10 cellular contexts compared by ENCODE assay signal in the genomic region with DNA sequence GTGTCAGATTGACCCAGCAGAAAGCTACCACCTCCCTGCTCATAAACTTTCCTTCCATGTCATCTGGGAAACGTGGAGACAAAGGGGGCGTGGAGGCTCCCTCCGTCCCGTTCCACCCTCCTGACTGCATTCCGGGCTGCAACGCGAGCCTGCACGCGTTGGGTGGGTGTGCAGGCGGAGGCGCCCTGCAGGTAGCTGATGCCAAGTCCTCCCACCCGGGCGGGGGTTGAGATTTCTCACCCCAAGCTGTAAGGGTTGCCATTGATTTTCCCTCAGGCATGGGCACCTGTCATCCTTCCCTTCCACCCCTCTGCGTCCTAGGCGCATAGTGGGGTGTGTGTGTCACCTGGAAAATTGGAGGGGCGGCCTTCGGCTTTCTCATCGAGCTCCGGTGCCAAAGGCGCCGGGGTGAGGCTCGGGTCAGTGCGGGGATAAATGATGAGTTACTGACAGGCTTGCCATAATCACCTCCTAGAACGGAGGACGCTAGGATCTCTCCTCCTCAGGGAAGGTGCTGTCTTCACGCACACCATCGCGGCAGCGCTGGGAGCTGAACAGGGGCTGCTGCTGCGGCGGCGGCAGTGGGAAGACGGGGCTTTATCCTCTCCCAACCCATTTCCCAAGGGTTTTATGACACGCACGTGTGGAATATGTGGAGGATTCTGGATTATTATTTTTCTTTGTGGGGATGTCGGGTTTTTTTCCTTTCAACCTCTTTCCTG. TPM values are rescaled to one million over a fixed set of nuclear protein-coding genes. Genes with fewer than 3 reads are reported as not detected.
DNase-seq lines count a peak whose midpoint lies in the region; ATAC-seq and TF ChIP-seq lines count a peak whose summit lies in the region.
"Had no signal": no experiment of that assay in that cellular context is flagged by ENCODE, and none has a peak within 500 bp of the region (broad histone marks: within the 10 kb centered on the region; RNA-seq: fewer than 3 reads in every experiment).

No MANE protein-coding gene starts in this region.

- DNase-seq in HFF-Myc (ENCODE audit: extremely low read depth, low read depth) (no peak), WERI-Rb-1 (peak; percentile 37), hepatocyte (ENCODE audit: low spot score) (peak; percentile 16), psoas muscle (no peak), GM03348 (ENCODE audit: low spot score) (no peak)
- no peak for DNase-seq in stimulated activated CD4-positive, alpha-beta T cell treated with anti-CD3 and anti-CD28 coated beads, Interleukin-2, amount 100 ng/mL, for 24 hours
- DNase-seq: activated CD4-positive, CD25-positive, alpha-beta regulatory T cell treated with anti-CD3 and anti-CD28 coated beads, Interleukin-2, amount 50 U/mL, for 72 hours; Kasumi-1 had no signal

- H3K79me2 ChIP-seq in hepatocyte = no peaks in the 10 kb centered on the region

- peaks cover 15% of the 10 kb centered on the region for H3K27me3 ChIP-seq in WERI-Rb-1 (ENCODE audit: insufficient read depth, low read depth, severe bottlenecking)
- H3K27me3 ChIP-seq in hepatocyte = peaks cover 83% of the 10 kb centered on the region
- H3K27me3 ChIP-seq in psoas muscle (ENCODE audit: insufficient read depth in 3 of 3, low read length in 2 of 3) = peaks cover 0 to 55% (median 15%) of the 10 kb centered on the region in 3 donors

- peak overlapping the region; percentile 97 for H3K4me2 ChIP-seq in hepatocyte

- peak overlapping the region; percentile 28; the same call in 1 of the 2 replicates for H3K4me3 ChIP-seq in HFF-Myc (replicated peaks; ENCODE audit: low read depth, low read length)
- H3K4me3 ChIP-seq in WERI-Rb-1 (ENCODE audit: low read depth, low read length) = peak overlapping the region; percentile 81
- H3K4me3 ChIP-seq in hepatocyte = peak overlapping the region; percentile 93
- H3K4me3 ChIP-seq in psoas muscle = peak overlapping the region; percentile 64

- ATAC-seq in psoas muscle (no peak), GM18870 (IDR thresholded peaks at IDR 0.05; ENCODE audit: unreplicated experiment) (no peak)

- no peak overlapping the region for H3K27ac ChIP-seq in WERI-Rb-1
- H3K27ac ChIP-seq in hepatocyte = no peak overlapping the region
- no peak overlapping the region for H3K27ac ChIP-seq in psoas muscle

- no peak for TF ChIP-seq CTCF in HFF-Myc (IDR thresholded peaks at IDR 0.05; ENCODE audit: low read depth, low read length, missing control alignments)
- no peak for TF ChIP-seq CTCF in WERI-Rb-1 (IDR thresholded peaks at IDR 0.05; ENCODE audit: low read depth, low read length)
- TF ChIP-seq CTCF in hepatocyte (IDR thresholded peaks at IDR 0.05; ENCODE audit: poor library complexity) = no peak
- TF ChIP-seq CTCF in psoas muscle (IDR thresholded peaks at IDR 0.05) = no peak

- intact Hi-C loops in psoas muscle (cut with DNase I) = no loop called here

- 5% methylated on average over 36 of the region's 36 CpGs for WGBS in hepatocyte (ENCODE audit: low lambda C conversion rate, missing lambda C conversion rate)
- 1 to 3% (median 2%) methylated on average over 36 of the region's 36 CpGs for WGBS in psoas muscle, 3 donors

- no peaks in the 10 kb centered on the region for H3K9me2 ChIP-seq in hepatocyte (replicated peaks; ENCODE audit: insufficient read depth)

- peaks cover 9% of the 10 kb centered on the region for H3K4me1 ChIP-seq in hepatocyte (ENCODE audit: insufficient read depth)
- no peaks in the 10 kb centered on the region for H3K4me1 ChIP-seq in psoas muscle

- H3K9me3 ChIP-seq in WERI-Rb-1 (ENCODE audit: severe bottlenecking) (no peaks in the 10 kb centered on the region), hepatocyte (ENCODE audit: low read depth) (no peaks in the 10 kb centered on the region), psoas muscle (no peaks in the 10 kb centered on the region)

- H2AFZ ChIP-seq in hepatocyte = peak overlapping the region; percentile 90

- H4K20me1 ChIP-seq in hepatocyte (ENCODE audit: insufficient read depth, poor library complexity, severe bottlenecking) = no peaks in the 10 kb centered on the region

- H3K36me3 ChIP-seq in WERI-Rb-1 = no peaks in the 10 kb centered on the region
- no peaks in the 10 kb centered on the region for H3K36me3 ChIP-seq in hepatocyte (replicated peaks; ENCODE audit: insufficient read depth, low read depth)
- H3K36me3 ChIP-seq in psoas muscle (ENCODE audit: insufficient read depth in 1 of 2, low read depth in 1 of 2) = no peaks in the 10 kb centered on the region

RNA-seq across cellular contexts. Expression of a gene that starts 0.9 kb away (rescaled TPM):
- total RNA-seq in hepatocyte (2.1 and 2.6 TPM in 2 replicates), psoas muscle (under 1 TPM in 1 of 4 donors, not detected in 3; 0.11 TPM)
- polyA plus RNA-seq in hepatocyte (0.27 and 1.5 TPM in 2 replicates), psoas muscle (under 1 TPM in 1 of 3 donors, not detected in 2; 0.03 TPM)
- total RNA-seq: activated naive CD4-positive, alpha-beta T cell treated with anti-CD3 and anti-CD28 coated beads, Interleukin-2, amount 50 U/mL, for 72 hours had no signal

Comparison
In these comparisons a context has a peak if more than half of its experiments do, and no peak if none do; other contexts are left out.
1. DNase-seq: peak in WERI-Rb-1 (single experiment) and hepatocyte (single experiment); none in HFF-Myc (single experiment), psoas muscle (0 of 2), stimulated activated CD4-positive, alpha-beta T cell treated with anti-CD3 and anti-CD28 coated beads, Interleukin-2, amount 100 ng/mL, for 24 hours (0 of 2) and GM03348 (single experiment).
2. H3K4me3 ChIP-seq: peak in every context shown above with its lines; median percentile 93 in hepatocyte; 81 in WERI-Rb-1; 64 in psoas muscle; 28 in HFF-Myc.